Comparison of ENCODE assay signal across 11 cellular contexts in the genomic region with DNA sequence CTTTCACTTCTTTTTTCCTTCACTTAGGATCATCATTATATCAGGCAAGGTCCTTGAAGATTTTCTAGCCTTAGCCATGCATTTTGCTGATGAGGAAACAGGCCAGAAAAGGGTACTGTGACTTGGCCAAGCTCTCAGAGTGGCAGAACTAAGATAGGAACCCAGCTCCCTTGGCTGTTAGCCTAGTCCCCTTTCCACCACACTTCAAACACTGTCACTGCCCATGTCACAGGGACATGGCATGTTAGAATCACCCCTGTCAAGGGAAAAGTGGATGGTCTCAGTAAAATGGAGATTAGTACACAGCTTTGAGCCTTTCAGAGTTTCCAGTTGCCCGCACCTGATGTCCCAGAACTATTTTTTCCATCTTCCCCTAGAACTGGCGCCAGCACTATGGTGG. TPM values are rescaled to one million over a fixed set of nuclear protein-coding genes. Genes with fewer than 3 reads are reported as not detected.
DNase-seq lines count a peak whose midpoint lies in the region; ATAC-seq and TF ChIP-seq lines count a peak whose summit lies in the region.
"Had no signal": no experiment of that assay in that cellular context is flagged by ENCODE, and none has a peak within 500 bp of the region (broad histone marks: within the 10 kb centered on the region; RNA-seq: fewer than 3 reads in every experiment).

No MANE protein-coding gene starts in this region.

- H3K27ac ChIP-seq in CD4-positive, CD25-positive, alpha-beta regulatory T cell (ENCODE audit: insufficient read depth, low read length, poor library complexity, severe bottlenecking): peak overlapping the region; percentile 95
- no peak overlapping the region for H3K27ac ChIP-seq in HEK293 (ENCODE audit: extremely low read depth, low read depth, low read length)

- H3K27me3 ChIP-seq in CD4-positive, CD25-positive, alpha-beta regulatory T cell (ENCODE audit: control insufficient read depth, insufficient read depth, low read length): no peaks in the 10 kb centered on the region

- in situ Hi-C loops in G401 (cut with HindIII; ENCODE audit: low sequenced_read_pairs): no loop called here

- no peaks in the 10 kb centered on the region for H3K9me3 ChIP-seq in CD4-positive, CD25-positive, alpha-beta regulatory T cell (ENCODE audit: control insufficient read depth in 2 of 2, low read length in 2 of 2)
- no peaks in the 10 kb centered on the region for H3K9me3 ChIP-seq in HEK293 (ENCODE audit: control insufficient read depth, insufficient read depth, low read depth, low read length)

- CTCF ChIA-PET in HEK293 (lab: Yijun Ruan, JAX): interaction anchor here (0.7 to 3.9 kb wide), 4 partner anchors 10 to 161 kb away, joined by 3 to 19 read pairs (median 7); no protein-coding TSS in a partner anchor
- CTCF ChIA-PET in GM10248 (lab: Yijun Ruan, JAX): interaction anchor here (0.8 to 5.0 kb wide), 3 partner anchors 19 to 47 kb away, joined by 3 to 29 read pairs (median 15); no protein-coding TSS in a partner anchor

- H3K4me1 Mint-ChIP-seq in CD4-positive, CD25-positive, alpha-beta regulatory T cell: peaks cover 27 to 71% (median 52%) of the 10 kb centered on the region in 4 donors
- H3K4me1 Mint-ChIP-seq in central memory CD8-positive, alpha-beta T cell: peaks cover 47% of the 10 kb centered on the region
- H3K4me1 Mint-ChIP-seq in naive thymus-derived CD8-positive, alpha-beta T cell: peaks cover 8 to 67% (median 60%) of the 10 kb centered on the region in 4 donors

- H3K36me3 ChIP-seq in CD4-positive, CD25-positive, alpha-beta regulatory T cell (ENCODE audit: control insufficient read depth, insufficient read depth, low read length): no peaks in the 10 kb centered on the region
- peaks cover 0 to 5% of the 10 kb centered on the region in 2 experiments; a peak in 1 of 3 replicates for H3K36me3 ChIP-seq in HEK293 (ENCODE audit: control insufficient read depth in 2 of 2, insufficient read depth in 1 of 2, low read length in 2 of 2)

- H3K27me3 Mint-ChIP-seq in CD4-positive, CD25-positive, alpha-beta regulatory T cell: no peaks in the 10 kb centered on the region
- H3K27me3 Mint-ChIP-seq in central memory CD8-positive, alpha-beta T cell: no peaks in the 10 kb centered on the region
- no peaks in the 10 kb centered on the region for H3K27me3 Mint-ChIP-seq in naive thymus-derived CD8-positive, alpha-beta T cell

- DNase-seq in CD4-positive, CD25-positive, alpha-beta regulatory T cell: no peak
- no peak for DNase-seq in central memory CD8-positive, alpha-beta T cell (ENCODE audit: low spot score in 2 of 2)
- no peak for DNase-seq in naive thymus-derived CD8-positive, alpha-beta T cell
- DNase-seq in G401 (ENCODE audit: low spot score): no peak
- DNase-seq in activated effector memory CD4-positive, alpha-beta T cell treated with Interleukin-2 at 50 U/mL for 16 hours: no peak
- no peak for DNase-seq in GM10248 (ENCODE audit: extremely low spot score)
- DNase-seq: NCI-H1092 treated with DMSO at 0.1 percent for 48 hours had no signal

- peak overlapping the region; percentile 81 to 97 (median 96) for H3K4me3 Mint-ChIP-seq in CD4-positive, CD25-positive, alpha-beta regulatory T cell
- H3K4me3 Mint-ChIP-seq in central memory CD8-positive, alpha-beta T cell: peak overlapping the region; percentile 94
- H3K4me3 Mint-ChIP-seq in naive thymus-derived CD8-positive, alpha-beta T cell: peak overlapping the region; percentile 21 to 100 (median 95)

- peak overlapping the region; percentile 61 for H3K4me3 ChIP-seq in CD4-positive, CD25-positive, alpha-beta regulatory T cell (ENCODE audit: low read depth, low read length)
- no peak overlapping the region for H3K4me3 ChIP-seq in HEK293 (ENCODE audit: low read depth, low read length)

- no peak for TF ChIP-seq CTCF in HEK293 (tag by site-specific recombination; IDR thresholded peaks at IDR 0.05)
- TF ChIP-seq CTCF in GM10248 (IDR thresholded peaks at IDR 0.05; ENCODE audit: control extremely low read depth, extremely low read depth, low read depth, missing control alignments): no peak

- peaks cover 64% of the 10 kb centered on the region for H3K4me1 ChIP-seq in CD4-positive, CD25-positive, alpha-beta regulatory T cell (ENCODE audit: control insufficient read depth, insufficient read depth, low read length, poor library complexity, severe bottlenecking)
- 0 out of 2 replicates have a peak, but pooled peaks cover 2% of the 10 kb centered on the region for H3K4me1 ChIP-seq in HEK293 (ENCODE audit: control insufficient read depth, insufficient read depth, low read length)

- no peaks in the 10 kb centered on the region for H3K36me3 Mint-ChIP-seq in CD4-positive, CD25-positive, alpha-beta regulatory T cell
- H3K36me3 Mint-ChIP-seq in central memory CD8-positive, alpha-beta T cell (ENCODE audit: insufficient read depth): peaks cover 11% of the 10 kb centered on the region
- peaks cover 0 to 2% (median 0%) of the 10 kb centered on the region in 3 donors for H3K36me3 Mint-ChIP-seq in naive thymus-derived CD8-positive, alpha-beta T cell
- H3K36me3 Mint-ChIP-seq: WTC11 had no signal

- H3K9me3 Mint-ChIP-seq in CD4-positive, CD25-positive, alpha-beta regulatory T cell: no peaks in the 10 kb centered on the region
- H3K9me3 Mint-ChIP-seq in central memory CD8-positive, alpha-beta T cell: no peaks in the 10 kb centered on the region
- no peaks in the 10 kb centered on the region for H3K9me3 Mint-ChIP-seq in naive thymus-derived CD8-positive, alpha-beta T cell
- H3K9me3 Mint-ChIP-seq: WTC11 had no signal

- no peak for ATAC-seq in CD4-positive, CD25-positive, alpha-beta regulatory T cell (ENCODE audit: low read depth in 2 of 2)
- no peak for ATAC-seq in central memory CD8-positive, alpha-beta T cell (replicated peaks; ENCODE audit: extremely low read depth, poor library complexity, severe bottlenecking)
- ATAC-seq in naive thymus-derived CD8-positive, alpha-beta T cell: no peak
- no peak for ATAC-seq in GM21786 (IDR thresholded peaks at IDR 0.05; ENCODE audit: unreplicated experiment)
- ATAC-seq: WTC11 had no signal

- POLR2A ChIA-PET in HEK293 (lab: Yijun Ruan, JAX): interaction anchor here (1.2 kb wide), 1 partner anchor 18 kb away, joined by 4 read pairs; no protein-coding TSS in a partner anchor
- POLR2A ChIA-PET in naive thymus-derived CD8-positive, alpha-beta T cell (lab: Charles Lee): interaction anchor here (1.6 to 3.0 kb wide), 2 partner anchors 9 to 15 kb away, joined by 3 to 15 read pairs; partner anchors contain the start of gene TTLL6
- POLR2A ChIA-PET in GM10248 (lab: Yijun Ruan, JAX): no interaction called here

- H3K27ac Mint-ChIP-seq in CD4-positive, CD25-positive, alpha-beta regulatory T cell: peak overlapping the region in 2 of 3 donors; percentile 55 to 98
- H3K27ac Mint-ChIP-seq in central memory CD8-positive, alpha-beta T cell (ENCODE audit: low read depth): no peak overlapping the region
- peak overlapping the region in 2 of 10 donors; percentile 22 to 40 for H3K27ac Mint-ChIP-seq in naive thymus-derived CD8-positive, alpha-beta T cell
- H3K27ac Mint-ChIP-seq: WTC11 had no signal

TF ChIP-seq in HEK293, 187 proteins besides CTCF, POLR2A, EP300 and RAD21:
- no peak for TF ChIP-seq ZNF112 (tag by site-specific recombination; IDR thresholded peaks at IDR 0.05)
- TF ChIP-seq ZNF2 (tag by site-specific recombination; IDR thresholded peaks at IDR 0.05): no peak
- TF ChIP-seq PRDM10 (tag by site-specific recombination; IDR thresholded peaks at IDR 0.05): peak; percentile 49; the same call in 1 of the 2 replicates

RNA-seq across cellular contexts. Expression of gene CALCOCO2, which starts 1.7 kb away (rescaled TPM):
- 226 TPM for total RNA-seq in CD4-positive, CD25-positive, alpha-beta regulatory T cell
- polyA plus RNA-seq in CD4-positive, CD25-positive, alpha-beta regulatory T cell: 100 to 1,000 TPM; 179 to 240 (median 203) TPM
- 100 to 1,000 TPM; 133 to 135 TPM for total RNA-seq in naive thymus-derived CD8-positive, alpha-beta T cell
- polyA plus RNA-seq in naive thymus-derived CD8-positive, alpha-beta T cell: 100 to 1,000 TPM; 123 to 157 (median 127) TPM
- total RNA-seq in G401 (2014; rRNA removed; shearing (Covaris generic)): 37.8 and 66.1 TPM in 2 replicates

RNA-seq across cellular contexts. Expression of gene TTLL6, which starts 15.5 kb away (rescaled TPM):
- not detected for total RNA-seq in CD4-positive, CD25-positive, alpha-beta regulatory T cell
- not detected for polyA plus RNA-seq in CD4-positive, CD25-positive, alpha-beta regulatory T cell
- not detected for total RNA-seq in naive thymus-derived CD8-positive, alpha-beta T cell
- polyA plus RNA-seq in naive thymus-derived CD8-positive, alpha-beta T cell: not detected
- total RNA-seq in G401 (2014; rRNA removed; shearing (Covaris generic)): 6.9 and 9.4 TPM in 2 replicates
- total RNA-seq: NCI-H460 had no signal
